8 cellular contexts compared by ENCODE assay signal in genomic region chr19:17289489-17289888, GRCh38. TPM values are rescaled to one million over a fixed set of nuclear protein-coding genes. Genes with fewer than 3 reads are reported as not detected.
A peak's percentile ranks its signal among the peaks of the same experiment; 100 is the strongest.
DNase-seq lines count a peak whose midpoint lies in the region; TF ChIP-seq lines count a peak whose summit lies in the region.

No MANE protein-coding gene starts in this region.

- POLR2A ChIA-PET in BJ (lab: Charles Lee) = no interaction called here
- POLR2A ChIA-PET in activated CD4-positive, alpha-beta memory T cell treated with anti-CD3 and anti-CD28 coated beads, Interleukin-2, amount 10 ng/mL, durations not matched to agents 7 days and 5 days (lab: Charles Lee) = interaction anchor here (1.2 to 2.9 kb wide), 2 partner anchors 9 to 22 kb away, joined by 3 to 8 read pairs; partner anchors contain the start of genes ANKLE1 and BABAM1

- no peaks in the 10 kb centered on the region for H3K27me3 ChIP-seq in BJ (ENCODE audit: control insufficient read depth, insufficient read depth, low read length)

- H3K4me1 Mint-ChIP-seq in activated CD4-positive, alpha-beta memory T cell treated with anti-CD3 and anti-CD28 coated beads, Interleukin-2, amount 10 ng/mL, durations not matched to agents 7 days and 5 days = peaks cover 12% of the 10 kb centered on the region
- H3K4me1 Mint-ChIP-seq in glutamatergic neuron (ENCODE audit: low read depth, unreplicated experiment) = no peaks in the 10 kb centered on the region

- H3K4me3 Mint-ChIP-seq in activated CD4-positive, alpha-beta memory T cell treated with anti-CD3 and anti-CD28 coated beads, Interleukin-2, amount 10 ng/mL, durations not matched to agents 7 days and 5 days = no peak overlapping the region
- H3K4me3 Mint-ChIP-seq in glutamatergic neuron (ENCODE audit: unreplicated experiment) = no peak overlapping the region

- no peak overlapping the region for H3K27ac Mint-ChIP-seq in activated CD4-positive, alpha-beta memory T cell treated with anti-CD3 and anti-CD28 coated beads, Interleukin-2, amount 10 ng/mL, durations not matched to agents 7 days and 5 days
- no peak overlapping the region for H3K27ac Mint-ChIP-seq in glutamatergic neuron (ENCODE audit: unreplicated experiment)

- TF ChIP-seq CTCF in BJ (IDR thresholded peaks at IDR 0.05; ENCODE audit: insufficient read depth, low read depth, low read length) (no peak), glutamatergic neuron (IDR thresholded peaks at IDR 0.05; ENCODE audit: partially characterized antibody, unreplicated experiment) (peak; percentile 10)

- no peaks in the 10 kb centered on the region for H3K9me3 Mint-ChIP-seq in activated CD4-positive, alpha-beta memory T cell treated with anti-CD3 and anti-CD28 coated beads, Interleukin-2, amount 10 ng/mL, durations not matched to agents 7 days and 5 days
- H3K9me3 Mint-ChIP-seq in glutamatergic neuron (ENCODE audit: unreplicated experiment) = peaks cover 3% of the 10 kb centered on the region

- H3K27me3 Mint-ChIP-seq in activated CD4-positive, alpha-beta memory T cell treated with anti-CD3 and anti-CD28 coated beads, Interleukin-2, amount 10 ng/mL, durations not matched to agents 7 days and 5 days = peaks cover 3% of the 10 kb centered on the region
- no peaks in the 10 kb centered on the region for H3K27me3 Mint-ChIP-seq in glutamatergic neuron (ENCODE audit: unreplicated experiment)

- H3K36me3 ChIP-seq in BJ (ENCODE audit: control insufficient read depth, insufficient read depth, low read length) = peaks cover 4% of the 10 kb centered on the region

- CTCF ChIA-PET in BJ (lab: Yijun Ruan, JAX) = interaction anchor here (4.2 to 4.5 kb wide), 2 partner anchors 7 to 96 kb away, joined by 24 to 31 read pairs; partner anchors contain the start of gene ANKLE1
- CTCF ChIA-PET in activated CD4-positive, alpha-beta memory T cell treated with anti-CD3 and anti-CD28 coated beads, Interleukin-2, amount 10 ng/mL, durations not matched to agents 7 days and 5 days (lab: Charles Lee) = interaction anchor here (2.2 kb wide), 1 partner anchor 16 kb away, joined by 5 read pairs; the partner anchor contains the start of gene MRPL34

- H3K36me3 Mint-ChIP-seq in activated CD4-positive, alpha-beta memory T cell treated with anti-CD3 and anti-CD28 coated beads, Interleukin-2, amount 10 ng/mL, durations not matched to agents 7 days and 5 days (ENCODE audit: low read depth) = peaks cover 2% of the 10 kb centered on the region
- no peaks in the 10 kb centered on the region for H3K36me3 Mint-ChIP-seq in glutamatergic neuron (ENCODE audit: unreplicated experiment)

- H3K4me3 ChIP-seq in BJ (ENCODE audit: low read depth, low read length) = 0 out of 2 replicates have a peak overlapping the region, but pooled peaks have one; percentile 7

- DNase-seq in BJ (ENCODE audit: low read depth) (no peak), HuH-7 (ENCODE audit: low spot score) (peak; percentile 77), glutamatergic neuron (peak; percentile 83), retina (peak; percentile 51), NOMO-1 (lab: John Stamatoyannopoulos, UW; ENCODE audit: unreplicated experiment in 2 of 2) (no peak), GF-D8 (lab: John Stamatoyannopoulos, UW) (no peak)
- DNase-seq in activated CD4-positive, alpha-beta memory T cell treated with anti-CD3 and anti-CD28 coated beads, Interleukin-2, amount 10 ng/mL, durations not matched to agents 7 days and 5 days = peak; percentile 55
- DNase-seq in NK-92 treated with Interleukin-12 subunit alpha and Interleukin-12 subunit beta, amount 100 ng/mL, for 24 hours (lab: John Stamatoyannopoulos, UW) = no peak

RNA-seq across cellular contexts. Expression of gene ANKLE1, which starts 7.8 kb away (rescaled TPM):
- polyA plus RNA-seq in BJ (2011; rRNA removed) = 0.18 and 0.38 TPM in 2 replicates
- 0.36 and 0.76 TPM in 2 replicates for polyA minus RNA-seq in BJ (2011; rRNA and poly(A)+ RNA removed)
- 1 to 10 TPM; 7.6 to 8.2 TPM for total RNA-seq in activated CD4-positive, alpha-beta memory T cell treated with anti-CD3 and anti-CD28 coated beads, Interleukin-2, amount 10 ng/mL, durations not matched to agents 7 days and 5 days
- 9.3 TPM for total RNA-seq in glutamatergic neuron (ENCODE audit: unreplicated experiment)

RNA-seq across cellular contexts. Expression of gene ABHD8, which starts 13.7 kb away (rescaled TPM):
- polyA plus RNA-seq in BJ (2011; rRNA removed) = 7.1 and 11.0 TPM in 2 replicates
- polyA minus RNA-seq in BJ (2011; rRNA and poly(A)+ RNA removed) = 5.4 and 7.4 TPM in 2 replicates
- total RNA-seq in activated CD4-positive, alpha-beta memory T cell treated with anti-CD3 and anti-CD28 coated beads, Interleukin-2, amount 10 ng/mL, durations not matched to agents 7 days and 5 days = 10 to 100 TPM; 10.6 to 12.2 TPM
- total RNA-seq in glutamatergic neuron (ENCODE audit: unreplicated experiment) = 14.1 TPM

RNA-seq across cellular contexts. Expression of gene MRPL34, which starts 16.2 kb away (rescaled TPM):
- polyA plus RNA-seq in BJ (2011; rRNA removed) = 19.9 and 26.3 TPM in 2 replicates
- 4.7 and 4.9 TPM in 2 replicates for polyA minus RNA-seq in BJ (2011; rRNA and poly(A)+ RNA removed)
- 10 to 100 TPM; 82.8 to 98.3 TPM for total RNA-seq in activated CD4-positive, alpha-beta memory T cell treated with anti-CD3 and anti-CD28 coated beads, Interleukin-2, amount 10 ng/mL, durations not matched to agents 7 days and 5 days
- total RNA-seq in glutamatergic neuron (ENCODE audit: unreplicated experiment) = 80.7 TPM

RNA-seq across cellular contexts. Expression of gene DDA1, which starts 19.9 kb away (rescaled TPM):
- polyA plus RNA-seq in BJ (2011; rRNA removed) = 52.7 and 55.6 TPM in 2 replicates
- polyA minus RNA-seq in BJ (2011; rRNA and poly(A)+ RNA removed) = 15.5 and 17.8 TPM in 2 replicates
- total RNA-seq in activated CD4-positive, alpha-beta memory T cell treated with anti-CD3 and anti-CD28 coated beads, Interleukin-2, amount 10 ng/mL, durations not matched to agents 7 days and 5 days = 10 to 100 TPM; 58.6 to 61.2 TPM
- 81.2 TPM for total RNA-seq in glutamatergic neuron (ENCODE audit: unreplicated experiment)

RNA-seq across cellular contexts. Expression of gene BABAM1, which starts 22.2 kb away (rescaled TPM):
- polyA plus RNA-seq in BJ (2011; rRNA removed) = 90.1 and 122 TPM in 2 replicates
- 26.2 and 34.5 TPM in 2 replicates for polyA minus RNA-seq in BJ (2011; rRNA and poly(A)+ RNA removed)
- total RNA-seq in activated CD4-positive, alpha-beta memory T cell treated with anti-CD3 and anti-CD28 coated beads, Interleukin-2, amount 10 ng/mL, durations not matched to agents 7 days and 5 days = 100 to 1,000 TPM in 1 of 2 experiments, 10 to 100 TPM in 1; 98.5 to 100 TPM
- total RNA-seq in glutamatergic neuron (ENCODE audit: unreplicated experiment) = 85.7 TPM

Comparison
In these comparisons a context has a peak if more than half of its experiments do, and no peak if none do; other contexts are left out.
1. DNase-seq: peak in HuH-7 (single experiment), activated CD4-positive, alpha-beta memory T cell treated with anti-CD3 and anti-CD28 coated beads, Interleukin-2, amount 10 ng/mL, durations not matched to agents 7 days and 5 days (single experiment), glutamatergic neuron (single experiment) and retina (single experiment); none in BJ (single experiment), NOMO-1 (0 of 2), GF-D8 (single experiment) and NK-92 treated with Interleukin-12 subunit alpha and Interleukin-12 subunit beta, amount 100 ng/mL, for 24 hours (single experiment).